ENCODE assay signal across 17 cellular contexts in genomic region chr2:239675856-239676715, GRCh38.
DNase-seq lines count a peak whose midpoint lies in the region; ATAC-seq and TF ChIP-seq lines count a peak whose summit lies in the region.
"Had no signal": no experiment of that assay in that cellular context is flagged by ENCODE, and none has a peak within 500 bp of the region (broad histone marks: within the 10 kb centered on the region; RNA-seq: fewer than 3 reads in every experiment).

No MANE protein-coding gene starts in this region.

- H3K27ac Mint-ChIP-seq in natural killer cell treated with Interleukin-12 subunit alpha and Interleukin-12 subunit beta and Interleukin-15 and Interleukin-18, amount 100 ng/mL, for 72 hours: no peak overlapping the region
- H3K27ac Mint-ChIP-seq in natural killer cell (no peak overlapping the region), neural progenitor cell (peak overlapping the region; percentile 84)

- no peaks in the 10 kb centered on the region for H3F3A ChIP-seq in neural progenitor cell (ENCODE audit: low read depth)

- H3K36me3 Mint-ChIP-seq in natural killer cell treated with Interleukin-12 subunit alpha and Interleukin-12 subunit beta and Interleukin-15 and Interleukin-18, amount 100 ng/mL, for 72 hours: no peaks in the 10 kb centered on the region
- no peaks in the 10 kb centered on the region for H3K36me3 Mint-ChIP-seq in natural killer cell
- no peaks in the 10 kb centered on the region for H3K36me3 Mint-ChIP-seq in neural progenitor cell

- H3K9me3 Mint-ChIP-seq in natural killer cell treated with Interleukin-12 subunit alpha and Interleukin-12 subunit beta and Interleukin-15 and Interleukin-18, amount 100 ng/mL, for 72 hours: no peaks in the 10 kb centered on the region
- H3K9me3 Mint-ChIP-seq in natural killer cell (no peaks in the 10 kb centered on the region), neural progenitor cell (no peaks in the 10 kb centered on the region)

- no peaks in the 10 kb centered on the region for H3K79me2 ChIP-seq in neural progenitor cell (ENCODE audit: low read depth)

- H4K20me1 ChIP-seq in neural progenitor cell (ENCODE audit: low read depth): no peaks in the 10 kb centered on the region

- no peak overlapping the region for H3K4me2 ChIP-seq in neural progenitor cell
- H3K4me2 ChIP-seq: KMS-11 had no signal

- no peaks in the 10 kb centered on the region for H3K4me1 Mint-ChIP-seq in natural killer cell treated with Interleukin-12 subunit alpha and Interleukin-12 subunit beta and Interleukin-15 and Interleukin-18, amount 100 ng/mL, for 72 hours (ENCODE audit: low read depth in 2 of 2)
- H3K4me1 Mint-ChIP-seq in natural killer cell: no peaks in the 10 kb centered on the region
- peaks cover 12% of the 10 kb centered on the region for H3K4me1 Mint-ChIP-seq in neural progenitor cell

- DNase-seq in natural killer cell treated with Interleukin-12 subunit alpha and Interleukin-12 subunit beta and Interleukin-15 and Interleukin-18, amount 100 ng/mL, for 72 hours (ENCODE audit: low spot score): peak; percentile 52
- DNase-seq in natural killer cell (no peak), coronary artery (ENCODE audit: low spot score) (peak; percentile 64), neural progenitor cell (ENCODE audit: low spot score) (no peak), C1 segment of cervical spinal cord (lab: John Stamatoyannopoulos, UW) (no peak), gastrocnemius medialis (no peak), DMS53 treated with DMSO at 0.1 percent for 48 hours (lab: John Stamatoyannopoulos, UW; ENCODE audit: unreplicated experiment) (no peak)
- DNase-seq: BE2C, DMS 273 treated with DMSO at 0.1 percent for 48 hours, EL, MM.1S, NCI-H1105, NCI-H1694 treated with DMSO at 0.1 percent for 48 hours, NCI-H446, NCI-H748 treated with DMSO at 0.1 percent for 48 hours had no signal

- H3K4me3 Mint-ChIP-seq in natural killer cell treated with Interleukin-12 subunit alpha and Interleukin-12 subunit beta and Interleukin-15 and Interleukin-18, amount 100 ng/mL, for 72 hours: no peak overlapping the region
- no peak overlapping the region for H3K4me3 Mint-ChIP-seq in natural killer cell
- no peak overlapping the region for H3K4me3 Mint-ChIP-seq in neural progenitor cell

- ATAC-seq in natural killer cell treated with Interleukin-12 subunit alpha and Interleukin-12 subunit beta and Interleukin-15 and Interleukin-18, amount 100 ng/mL, for 72 hours: no peak
- ATAC-seq in natural killer cell (no peak), gastrocnemius medialis (no peak)
- ATAC-seq: Right ventricle myocardium inferior had no signal

- no peak overlapping the region for H3K9ac ChIP-seq in neural progenitor cell
- H3K9ac ChIP-seq: KMS-11 had no signal

- no peak for TF ChIP-seq POLR2A in gastrocnemius medialis (IDR thresholded peaks at IDR 0.05)

- in situ Hi-C loops in gastrocnemius medialis (cut with MboI; ENCODE audit: low sequenced_read_pairs in 4 of 4): no loop called here

- H3K4me1 ChIP-seq in neural progenitor cell (no peaks in the 10 kb centered on the region), gastrocnemius medialis (no peaks in the 10 kb centered on the region)
- H3K4me1 ChIP-seq: BE2C had no signal

- H3K27ac ChIP-seq in coronary artery: no peak overlapping the region
- H3K27ac ChIP-seq in neural progenitor cell: no peak overlapping the region
- H3K27ac ChIP-seq in gastrocnemius medialis: no peak overlapping the region
- H3K27ac ChIP-seq: KMS-11 had no signal

- no peaks in the 10 kb centered on the region for H3K9me3 ChIP-seq in neural progenitor cell (ENCODE audit: low read depth)
- no peaks in the 10 kb centered on the region for H3K9me3 ChIP-seq in gastrocnemius medialis
- H3K9me3 ChIP-seq: BE2C had no signal

- H3K4me3 ChIP-seq in coronary artery (no peak overlapping the region), neural progenitor cell (no peak overlapping the region), gastrocnemius medialis (no peak overlapping the region)

- intact Hi-C loops in natural killer cell (cut with micrococcal nuclease) (no loop called here), gastrocnemius medialis (cut with DNase I; ENCODE audit: low total_unique reads) (no loop called here)

- H3K36me3 ChIP-seq in neural progenitor cell: no peaks in the 10 kb centered on the region
- H3K36me3 ChIP-seq in gastrocnemius medialis: no peaks in the 10 kb centered on the region
- H3K36me3 ChIP-seq: BE2C had no signal

- no peak overlapping the region for H2AFZ ChIP-seq in neural progenitor cell (replicated peaks)

- H3K27me3 Mint-ChIP-seq in natural killer cell treated with Interleukin-12 subunit alpha and Interleukin-12 subunit beta and Interleukin-15 and Interleukin-18, amount 100 ng/mL, for 72 hours: peaks cover 8 to 9% of the 10 kb centered on the region in 2 donors
- H3K27me3 Mint-ChIP-seq in natural killer cell (ENCODE audit: low read depth in 2 of 2): peaks cover 5 to 14% of the 10 kb centered on the region in 2 donors
- H3K27me3 Mint-ChIP-seq in neural progenitor cell (ENCODE audit: insufficient read depth, low read depth): peaks cover 7% of the 10 kb centered on the region

- H3K27me3 ChIP-seq in neural progenitor cell: no peaks in the 10 kb centered on the region
- H3K27me3 ChIP-seq in gastrocnemius medialis: no peaks in the 10 kb centered on the region

- TF ChIP-seq CTCF in natural killer cell (IDR thresholded peaks at IDR 0.05) (no peak), coronary artery (IDR thresholded peaks at IDR 0.05) (no peak), neural progenitor cell (IDR thresholded peaks at IDR 0.05) (no peak), gastrocnemius medialis (IDR thresholded peaks at IDR 0.05 in 4 of 5, conservative IDR thresholded peaks at IDR 0.05 in 1 of 5) (no peak)

Comparison
In these comparisons a context has a peak if more than half of its experiments do, and no peak if none do; other contexts are left out.
1. DNase-seq: peak in natural killer cell treated with Interleukin-12 subunit alpha and Interleukin-12 subunit beta and Interleukin-15 and Interleukin-18, amount 100 ng/mL, for 72 hours (single experiment) and coronary artery (single experiment); none in natural killer cell (single experiment), neural progenitor cell (single experiment), C1 segment of cervical spinal cord (0 of 14), gastrocnemius medialis (0 of 2) and DMS53 treated with DMSO at 0.1 percent for 48 hours (single experiment).